8 cellular contexts compared by ENCODE assay signal in genomic region chr13:113001251-113002140, GRCh38. TPM values are rescaled to one million over a fixed set of nuclear protein-coding genes. Genes with fewer than 3 reads are reported as not detected.
A peak's percentile ranks its signal among the peaks of the same experiment; 100 is the strongest.
DNase-seq lines count a peak whose midpoint lies in the region; ATAC-seq, FAIRE-seq and TF ChIP-seq lines count a peak whose summit lies in the region.

No MANE protein-coding gene starts in this region.

- 68 to 70% methylated on average over 50 of the region's 50 CpGs for WGBS in ectodermal cell, 2 experiments

- peak overlapping the region; percentile 69 for H3K27ac ChIP-seq in ectodermal cell (ENCODE audit: insufficient read depth, low read depth, low read length, poor library complexity, severe bottlenecking)

- no peak for FAIRE-seq in D721Med (lab: Jason Lieb, UNC)

- peaks cover 12% of the 10 kb centered on the region for H3K36me3 Mint-ChIP-seq in neural crest cell (ENCODE audit: low read depth)
- peaks cover 12% of the 10 kb centered on the region for H3K36me3 Mint-ChIP-seq in activated T-helper 17 cell treated with anti-CD3 and anti-CD28 coated beads, Interleukin-2, amount 50 U/mL, for 72 hours (ENCODE audit: low read depth)
- H3K36me3 Mint-ChIP-seq in activated T-helper 2 cell treated with anti-CD3 and anti-CD28 coated beads, Interferon-gamma antibody, Interleukin-2, Interleukin-4, amounts not matched to agents 10 μg/mL and 5 μg/mL and 100 μg/mL, durations not matched to agents 14 hours and 24 hours and 36 hours (ENCODE audit: low read depth) = no peaks in the 10 kb centered on the region

- H3K4me3 Mint-ChIP-seq in neural crest cell = peak overlapping the region; percentile 88
- H3K4me3 Mint-ChIP-seq in activated T-helper 17 cell treated with anti-CD3 and anti-CD28 coated beads, Interleukin-2, amount 50 U/mL, for 72 hours = no peak overlapping the region
- no peak overlapping the region for H3K4me3 Mint-ChIP-seq in activated T-helper 2 cell treated with anti-CD3 and anti-CD28 coated beads, Interferon-gamma antibody, Interleukin-2, Interleukin-4, amounts not matched to agents 10 μg/mL and 5 μg/mL and 100 μg/mL, durations not matched to agents 14 hours and 24 hours and 36 hours (ENCODE audit: low read depth)

- no peaks in the 10 kb centered on the region for H3K27me3 ChIP-seq in ectodermal cell (ENCODE audit: control insufficient read depth, insufficient read depth, low read length, poor library complexity, severe bottlenecking)

- no peaks in the 10 kb centered on the region for H3K9me3 Mint-ChIP-seq in neural crest cell
- H3K9me3 Mint-ChIP-seq in activated T-helper 17 cell treated with anti-CD3 and anti-CD28 coated beads, Interleukin-2, amount 50 U/mL, for 72 hours = no peaks in the 10 kb centered on the region
- H3K9me3 Mint-ChIP-seq in activated T-helper 2 cell treated with anti-CD3 and anti-CD28 coated beads, Interferon-gamma antibody, Interleukin-2, Interleukin-4, amounts not matched to agents 10 μg/mL and 5 μg/mL and 100 μg/mL, durations not matched to agents 14 hours and 24 hours and 36 hours = peaks cover 4% of the 10 kb centered on the region

- DNase-seq in D721Med (ENCODE audit: insufficient read length, low spot score) (peak; percentile 95), NCI-H2107 (lab: John Stamatoyannopoulos, UW) (peak; percentile 80), neural crest cell (ENCODE audit: low read depth, low spot score) (peak; percentile 65), cerebellar nuclear complex (lab: John Stamatoyannopoulos, UW) (no peak)
- DNase-seq in activated T-helper 2 cell treated with anti-CD3 and anti-CD28 coated beads, Interferon-gamma antibody, Interleukin-2, Interleukin-4, amounts not matched to agents 10 μg/mL and 5 μg/mL and 100 μg/mL, durations not matched to agents 14 hours and 24 hours and 36 hours (ENCODE audit: low spot score) = no peak

- H3K9me3 ChIP-seq in ectodermal cell (ENCODE audit: control insufficient read depth, low read length) = no peaks in the 10 kb centered on the region

- H3K27ac Mint-ChIP-seq in neural crest cell (ENCODE audit: unreplicated experiment) = peak overlapping the region; percentile 96
- H3K27ac Mint-ChIP-seq in activated T-helper 17 cell treated with anti-CD3 and anti-CD28 coated beads, Interleukin-2, amount 50 U/mL, for 72 hours = no peak overlapping the region
- no peak overlapping the region for H3K27ac Mint-ChIP-seq in activated T-helper 2 cell treated with anti-CD3 and anti-CD28 coated beads, Interferon-gamma antibody, Interleukin-2, Interleukin-4, amounts not matched to agents 10 μg/mL and 5 μg/mL and 100 μg/mL, durations not matched to agents 14 hours and 24 hours and 36 hours

- H3K4me1 ChIP-seq in ectodermal cell (ENCODE audit: control insufficient read depth, insufficient read depth, low read length) = peaks cover 29% of the 10 kb centered on the region

- ATAC-seq in activated T-helper 17 cell treated with anti-CD3 and anti-CD28 coated beads, Interleukin-2, amount 50 U/mL, for 72 hours (replicated peaks) = no peak
- ATAC-seq in HG03196 (IDR thresholded peaks at IDR 0.05; ENCODE audit: unreplicated experiment) = no peak

- H3K4me1 Mint-ChIP-seq in neural crest cell = peaks cover 47% of the 10 kb centered on the region
- H3K4me1 Mint-ChIP-seq in activated T-helper 17 cell treated with anti-CD3 and anti-CD28 coated beads, Interleukin-2, amount 50 U/mL, for 72 hours = peaks cover 12% of the 10 kb centered on the region
- no peaks in the 10 kb centered on the region for H3K4me1 Mint-ChIP-seq in activated T-helper 2 cell treated with anti-CD3 and anti-CD28 coated beads, Interferon-gamma antibody, Interleukin-2, Interleukin-4, amounts not matched to agents 10 μg/mL and 5 μg/mL and 100 μg/mL, durations not matched to agents 14 hours and 24 hours and 36 hours (ENCODE audit: low read depth)

- TF ChIP-seq CTCF in D721Med (IDR thresholded peaks at IDR 0.05; ENCODE audit: insufficient read depth, missing control alignments) (no peak), neural crest cell (conservative IDR thresholded peaks at IDR 0.05) (no peak)

- intact Hi-C loops in activated T-helper 2 cell treated with anti-CD3 and anti-CD28 coated beads, Interferon-gamma antibody, Interleukin-2, Interleukin-4, amounts not matched to agents 10 μg/mL and 5 μg/mL and 100 μg/mL, durations not matched to agents 14 hours and 24 hours and 36 hours (cut with micrococcal nuclease) = no loop called here

- H3K4me3 ChIP-seq in ectodermal cell (ENCODE audit: insufficient read depth, low read depth, low read length) = peak overlapping the region; percentile 1

- no peaks in the 10 kb centered on the region for H3K27me3 Mint-ChIP-seq in neural crest cell (ENCODE audit: low read depth)
- H3K27me3 Mint-ChIP-seq in activated T-helper 17 cell treated with anti-CD3 and anti-CD28 coated beads, Interleukin-2, amount 50 U/mL, for 72 hours = no peaks in the 10 kb centered on the region
- no peaks in the 10 kb centered on the region for H3K27me3 Mint-ChIP-seq in activated T-helper 2 cell treated with anti-CD3 and anti-CD28 coated beads, Interferon-gamma antibody, Interleukin-2, Interleukin-4, amounts not matched to agents 10 μg/mL and 5 μg/mL and 100 μg/mL, durations not matched to agents 14 hours and 24 hours and 36 hours (ENCODE audit: low read depth)

- H3K36me3 ChIP-seq in ectodermal cell (ENCODE audit: control insufficient read depth, insufficient read depth, low read length) = no peaks in the 10 kb centered on the region

RNA-seq across cellular contexts. Expression of gene MCF2L, which starts 32.5 kb away (rescaled TPM):
- polyA plus RNA-seq in ectodermal cell (2013, experiment 1 of 4) = 40.0 TPM
- polyA plus RNA-seq in ectodermal cell (2013, experiment 2 of 4) = 57.3 TPM
- 29.8 TPM for polyA plus RNA-seq in ectodermal cell (2013, experiment 3 of 4)
- polyA plus RNA-seq in ectodermal cell (2013, experiment 4 of 4) = 32.4 TPM
- total RNA-seq in neural crest cell = 59.9 and 62.5 TPM in 2 replicates
- 1 to 10 TPM; 2.0 to 3.0 TPM for total RNA-seq in activated T-helper 17 cell treated with anti-CD3 and anti-CD28 coated beads, Interleukin-2, amount 50 U/mL, for 72 hours
- total RNA-seq in activated T-helper 2 cell treated with anti-CD3 and anti-CD28 coated beads, Interferon-gamma antibody, Interleukin-2, Interleukin-4, amounts not matched to agents 10 μg/mL and 5 μg/mL and 100 μg/mL, durations not matched to agents 14 hours and 24 hours and 36 hours = 0.23 TPM in 1 of 2 replicates, not detected in the other

Comparison
In these comparisons a context has a peak if more than half of its experiments do, and no peak if none do; other contexts are left out.
1. DNase-seq: peak in D721Med (single experiment), NCI-H2107 (single experiment) and neural crest cell (single experiment); none in cerebellar nuclear complex (0 of 2) and activated T-helper 2 cell treated with anti-CD3 and anti-CD28 coated beads, Interferon-gamma antibody, Interleukin-2, Interleukin-4, amounts not matched to agents 10 μg/mL and 5 μg/mL and 100 μg/mL, durations not matched to agents 14 hours and 24 hours and 36 hours (single experiment).
2. RNA of gene MCF2L, which starts 32.5 kb away (total RNA-seq): 59.9 to 62.5 TPM in neural crest cell; 2.0 to 3.0 TPM in activated T-helper 17 cell treated with anti-CD3 and anti-CD28 coated beads, Interleukin-2, amount 50 U/mL, for 72 hours and 0.23 TPM in activated T-helper 2 cell treated with anti-CD3 and anti-CD28 coated beads, Interferon-gamma antibody, Interleukin-2, Interleukin-4, amounts not matched to agents 10 μg/mL and 5 μg/mL and 100 μg/mL, durations not matched to agents 14 hours and 24 hours and 36 hours; every median in the first group is over 10 times any median in the second.